In genomic region chr13:81020010-81020409, GRCh38 we compare ENCODE assay signal across 3 cellular contexts.
A peak's percentile ranks its signal among the peaks of the same experiment; 100 is the strongest.
TF ChIP-seq lines count a peak whose summit lies in the region.

No MANE protein-coding gene starts in this region.

TF ChIP-seq in HepG2, 621 proteins besides CTCF, POLR2A, EP300 and RAD21 (continues in another document):
- TF ChIP-seq MAFF (IDR thresholded peaks at IDR 0.05; ENCODE audit: low read depth, low read length), result peak; percentile 56; the same call in 1 of the 2 replicates
- TF ChIP-seq CREB1 (IDR thresholded peaks at IDR 0.05), result no peak
- TF ChIP-seq CREB1 (CRISPR knock-in tag; IDR thresholded peaks at IDR 0.05), result no peak
- no peak for TF ChIP-seq HNRNPLL (IDR thresholded peaks at IDR 0.05; ENCODE audit: low read depth, low read length, poor library complexity, severe bottlenecking)
- no peak for TF ChIP-seq STAT6 (CRISPR knock-in tag; IDR thresholded peaks at IDR 0.05; ENCODE audit: borderline replicate concordance)
- peak; percentile 39 to 71; a peak in 2 of 4 replicates for TF ChIP-seq MAFK (conservative IDR thresholded peaks at IDR 0.05 in 1 of 2, IDR thresholded peaks at IDR 0.05 in 1 of 2; ENCODE audit: low read length in 2 of 2)
- no peak for TF ChIP-seq TBX2 (CRISPR knock-in tag; IDR thresholded peaks at IDR 0.05; ENCODE audit: borderline replicate concordance)
- no peak for TF ChIP-seq NFAT5 (CRISPR knock-in tag; IDR thresholded peaks at IDR 0.05)

TF ChIP-seq in IMR-90, 13 proteins besides CTCF, POLR2A, EP300 and RAD21:
- TF ChIP-seq RFX5 (IDR thresholded peaks at IDR 0.05; ENCODE audit: low read depth, low read length) (no peak), MAFK (IDR thresholded peaks at IDR 0.05; ENCODE audit: low read depth, low read length) (peak; percentile 62)

TF ChIP-seq in K562, 482 proteins besides CTCF, POLR2A, EP300 and RAD21:
- TF ChIP-seq E2F5 (CRISPR knock-in tag; IDR thresholded peaks at IDR 0.05) (no peak), SAP30 (IDR thresholded peaks at IDR 0.05; ENCODE audit: borderline replicate concordance, insufficient read depth, low read depth, low read length, poor library complexity, severe bottlenecking) (no peak), SRSF3 (IDR thresholded peaks at IDR 0.05; ENCODE audit: insufficient read depth, low read length) (no peak), ZNF316 (IDR thresholded peaks at IDR 0.05) (peak; percentile 42; the same call in 1 of the 2 replicates), TRIM25 (IDR thresholded peaks at IDR 0.05; ENCODE audit: borderline replicate concordance) (no peak), ZNF707 (CRISPR knock-in tag; conservative IDR thresholded peaks at IDR 0.05) (no peak), ARID1B (IDR thresholded peaks at IDR 0.05) (no peak)
